In the genomic region with DNA sequence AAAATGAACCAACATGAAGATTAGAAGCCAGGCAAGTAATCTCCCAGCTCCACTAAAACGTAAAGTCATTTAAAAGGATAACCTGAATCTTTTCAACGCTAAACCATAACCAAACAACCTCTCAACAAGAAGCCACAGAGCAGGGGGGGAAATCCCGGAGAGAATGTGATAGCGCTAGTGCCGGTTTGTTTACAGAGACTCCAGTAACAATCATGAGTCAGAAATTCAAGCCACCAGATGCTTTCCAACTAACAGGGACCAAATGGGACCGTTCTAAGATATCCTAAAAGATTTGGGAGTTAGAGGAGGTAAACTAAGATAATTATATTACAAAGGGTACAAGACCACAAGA, we compare ENCODE assay signal across 8 cellular contexts. TPM values are rescaled to one million over a fixed set of nuclear protein-coding genes. Genes with fewer than 3 reads are reported as not detected.
DNase-seq lines count a peak whose midpoint lies in the region; ATAC-seq and TF ChIP-seq lines count a peak whose summit lies in the region.

No MANE protein-coding gene starts in this region.

- H3K9me3 ChIP-seq in HUES6 (ENCODE audit: control insufficient read depth, insufficient read depth, low read depth, low read length) (no peaks in the 10 kb centered on the region), right atrium auricular region (no peaks in the 10 kb centered on the region), gastrocnemius medialis (no peaks in the 10 kb centered on the region)

- TF ChIP-seq POLR2A in gastrocnemius medialis (IDR thresholded peaks at IDR 0.05) = peak in 1 of 2 donors; percentile 40

- TF ChIP-seq CTCF in AG04449 (IDR thresholded peaks at IDR 0.05; ENCODE audit: insufficient read depth, low read length, missing control alignments) (no peak), right atrium auricular region (IDR thresholded peaks at IDR 0.05) (no peak), gastrocnemius medialis (IDR thresholded peaks at IDR 0.05 in 4 of 5, conservative IDR thresholded peaks at IDR 0.05 in 1 of 5) (no peak)

- POLR2A ChIA-PET in AG04449 (lab: Yijun Ruan, JAX) = interaction anchor here (1.1 to 1.6 kb wide), 2 partner anchors 53 to 137 kb away, joined by 3 to 4 read pairs; no protein-coding TSS in a partner anchor

- in situ Hi-C loops in SK-MEL-5 (cut with HindIII; ENCODE audit: low pct_unique_long_range_greater_than_20kb, low sequenced_read_pairs) = no loop called here
- in situ Hi-C loops in gastrocnemius medialis (cut with MboI; ENCODE audit: low sequenced_read_pairs in 4 of 4) = no loop called here

- DNase-seq in AG04449 (ENCODE audit: low read depth, low spot score) = peak; percentile 52
- DNase-seq in SK-MEL-5 (ENCODE audit: low read depth, low spot score) = peak; percentile 29
- peak; percentile 45 for DNase-seq in activated naive CD8-positive, alpha-beta T cell treated with anti-CD3 and anti-CD28 coated beads, Interleukin-2, amount 50 U/mL, for 16 hours (ENCODE audit: low read depth, low spot score)
- DNase-seq in right atrium auricular region (ENCODE audit: low spot score) = peak; percentile 67
- peak; percentile 63 to 79 for DNase-seq in gastrocnemius medialis

- ATAC-seq in GM18868 (IDR thresholded peaks at IDR 0.05; ENCODE audit: unreplicated experiment) = peak; percentile 46
- peak; percentile 80 to 83 for ATAC-seq in gastrocnemius medialis
- ATAC-seq in GM19467 (IDR thresholded peaks at IDR 0.05; ENCODE audit: unreplicated experiment) = no peak

- intact Hi-C loops in gastrocnemius medialis (cut with DNase I; ENCODE audit: low total_unique reads) = no loop called here

- H3K4me1 ChIP-seq in HUES6 (ENCODE audit: control insufficient read depth, insufficient read depth, low read length) (peaks cover 17% of the 10 kb centered on the region), right atrium auricular region (peaks cover 0 to 48% of the 10 kb centered on the region in 2 donors), gastrocnemius medialis (peaks cover 49 to 53% of the 10 kb centered on the region in 2 donors)

- peak overlapping the region; percentile 97 for H3K9ac ChIP-seq in HUES6 (ENCODE audit: low read length)

- H3K4me3 ChIP-seq in AG04449 (ENCODE audit: low read depth, low read length) (peak overlapping the region; percentile 99), HUES6 (ENCODE audit: low read depth, low read length) (peak overlapping the region; percentile 93), right atrium auricular region (peak overlapping the region; percentile 69 to 83), gastrocnemius medialis (peak overlapping the region; percentile 74 to 91 (median 84))

- H3K36me3 ChIP-seq in HUES6 (ENCODE audit: control insufficient read depth, insufficient read depth, low read length) = peaks cover 7% of the 10 kb centered on the region; the same call in 1 of the 2 replicates
- no peaks in the 10 kb centered on the region for H3K36me3 ChIP-seq in right atrium auricular region
- H3K36me3 ChIP-seq in gastrocnemius medialis = no peaks in the 10 kb centered on the region

- H3K27ac ChIP-seq in HUES6 (ENCODE audit: low read depth, low read length) (peak overlapping the region; percentile 94), right atrium auricular region (peak overlapping the region; percentile 96 to 99), gastrocnemius medialis (peak overlapping the region; percentile 96 to 99 (median 96))

- H3K27me3 ChIP-seq in HUES6 (ENCODE audit: control insufficient read depth, insufficient read depth, low read length) (0 out of 2 replicates have a peak, but pooled peaks cover 4% of the 10 kb centered on the region), right atrium auricular region (no peaks in the 10 kb centered on the region), gastrocnemius medialis (no peaks in the 10 kb centered on the region)

- CTCF ChIA-PET in AG04449 (lab: Yijun Ruan, JAX) = interaction anchor here (1.3 to 3.8 kb wide), 6 partner anchors 10 to 176 kb away, joined by 3 to 34 read pairs (median 11); no protein-coding TSS in a partner anchor

RNA-seq across cellular contexts. Expression of a gene that starts 0.8 kb away (rescaled TPM):
- 61.5 and 62.1 TPM in 2 replicates for total RNA-seq in SK-MEL-5 (2014; rRNA removed; shearing (Covaris generic))
- 56.4 and 64.5 TPM in 2 replicates for polyA plus RNA-seq in SK-MEL-5 (2015; cell fraction: cytosol; rRNA removed)
- polyA plus RNA-seq in SK-MEL-5 (2015; cell fraction: nucleus; rRNA removed) = 650 and 810 TPM in 2 replicates
- total RNA-seq in right atrium auricular region = 100 to 1,000 TPM; 103 to 121 TPM
- total RNA-seq in gastrocnemius medialis = 100 to 1,000 TPM; 170 to 208 (median 196) TPM

RNA-seq across cellular contexts. Expression of a gene that starts 23.4 kb away (rescaled TPM):
- 46.2 and 47.4 TPM in 2 replicates for total RNA-seq in SK-MEL-5 (2014; rRNA removed; shearing (Covaris generic))
- 41.2 and 48.4 TPM in 2 replicates for polyA plus RNA-seq in SK-MEL-5 (2015; cell fraction: cytosol; rRNA removed)
- 46.6 and 62.5 TPM in 2 replicates for polyA plus RNA-seq in SK-MEL-5 (2015; cell fraction: nucleus; rRNA removed)
- total RNA-seq in right atrium auricular region = 10 to 100 TPM; 54.5 to 72.4 TPM
- total RNA-seq in gastrocnemius medialis = 100 to 1,000 TPM in 2 of 4 donors, 10 to 100 TPM in 2; 61.9 to 151 (median 82.4) TPM

RNA-seq across cellular contexts. Expression of a gene that starts 56.3 kb away (rescaled TPM):
- 51.9 and 59.8 TPM in 2 replicates for total RNA-seq in SK-MEL-5 (2014; rRNA removed; shearing (Covaris generic))
- 102 and 128 TPM in 2 replicates for polyA plus RNA-seq in SK-MEL-5 (2015; cell fraction: cytosol; rRNA removed)
- 19.7 and 40.9 TPM in 2 replicates for polyA plus RNA-seq in SK-MEL-5 (2015; cell fraction: nucleus; rRNA removed)
- total RNA-seq in right atrium auricular region = 100 to 1,000 TPM in 1 of 2 donors, 10 to 100 TPM in 1; 69.2 to 144 TPM
- 10 to 100 TPM; 10.5 to 34.7 (median 27.2) TPM for total RNA-seq in gastrocnemius medialis
